In genomic region chr5:172878585-172879433, GRCh38 we compare ENCODE assay signal across 13 cellular contexts. TPM values are rescaled to one million over a fixed set of nuclear protein-coding genes. Genes with fewer than 3 reads are reported as not detected.
DNase-seq lines count a peak whose midpoint lies in the region; ATAC-seq and TF ChIP-seq lines count a peak whose summit lies in the region.
"Had no signal": no experiment of that assay in that cellular context is flagged by ENCODE, and none has a peak within 500 bp of the region (broad histone marks: within the 10 kb centered on the region; RNA-seq: fewer than 3 reads in every experiment).

No MANE protein-coding gene starts in this region.

- H3K9me3 ChIP-seq in left lung (no peaks in the 10 kb centered on the region), neural progenitor cell (ENCODE audit: low read depth) (no peaks in the 10 kb centered on the region)
- H3K9me3 ChIP-seq: HAP-1 had no signal

- H3K27ac Mint-ChIP-seq in GM23338 = peak overlapping the region; percentile 63; the same call in 1 of the 2 replicates
- H3K27ac Mint-ChIP-seq in neural progenitor cell = no peak overlapping the region
- H3K27ac Mint-ChIP-seq: activated naive CD8-positive, alpha-beta T cell had no signal

- no peak overlapping the region for H3K9ac ChIP-seq in neural progenitor cell

- H3K27ac ChIP-seq in GM23338 (ENCODE audit: low read depth) (no peak overlapping the region), left lung (peak overlapping the region; percentile 66 to 71), neural progenitor cell (no peak overlapping the region)

- peaks cover 8% of the 10 kb centered on the region for H3K27me3 Mint-ChIP-seq in GM23338 (ENCODE audit: insufficient read depth, low read depth, poor library complexity)
- H3K27me3 Mint-ChIP-seq in neural progenitor cell (ENCODE audit: insufficient read depth, low read depth) = no peaks in the 10 kb centered on the region
- H3K27me3 Mint-ChIP-seq: activated naive CD8-positive, alpha-beta T cell had no signal

- no peak for DNase-seq in GM23338 (ENCODE audit: low spot score)
- peak; percentile 33 for DNase-seq in cerebellar cortex (ENCODE audit: low spot score)
- DNase-seq in left lung = peak in 1 of 2 donors; percentile 52
- peak; percentile 16 for DNase-seq in stimulated activated CD8-positive, alpha-beta memory T cell treated with anti-CD3 and anti-CD28 coated beads, Interleukin-12 subunit alpha, Interleukin-12 subunit beta, amount 100 ng/mL, for 24 hours (ENCODE audit: extremely low read depth)
- DNase-seq in neural progenitor cell (ENCODE audit: low spot score) = no peak
- no peak for DNase-seq in NCI-H2227 treated with DMSO at 0.1 percent for 48 hours (lab: John Stamatoyannopoulos, UW)
- no peak for DNase-seq in T-helper 1 cell
- DNase-seq in cerebellum (ENCODE audit: low spot score) = no peak
- DNase-seq: activated CD4-positive, alpha-beta T cell treated with anti-CD3 and anti-CD28 coated beads, Interleukin-2, amount 50 U/mL, for 1 hour; DMS53; NCI-H774 had no signal

- H4K20me1 ChIP-seq in GM23338 (replicated peaks; ENCODE audit: insufficient read depth) (peaks cover 25% of the 10 kb centered on the region), neural progenitor cell (ENCODE audit: low read depth) (peaks cover 26% of the 10 kb centered on the region)

- ATAC-seq in GM23338 (no peak), left lung (no peak)

- no peaks in the 10 kb centered on the region for H3K36me3 ChIP-seq in GM23338 (ENCODE audit: insufficient read depth)
- H3K36me3 ChIP-seq in left lung = no peaks in the 10 kb centered on the region
- H3K36me3 ChIP-seq in neural progenitor cell = no peaks in the 10 kb centered on the region
- H3K36me3 ChIP-seq: HAP-1 had no signal

- H3K4me1 ChIP-seq in GM23338 (ENCODE audit: insufficient read depth) = no peaks in the 10 kb centered on the region
- peaks cover 0 to 84% of the 10 kb centered on the region in 2 donors for H3K4me1 ChIP-seq in left lung
- peaks cover 6% of the 10 kb centered on the region for H3K4me1 ChIP-seq in neural progenitor cell
- H3K4me1 ChIP-seq: HAP-1 had no signal

- no peak overlapping the region for H3K4me3 ChIP-seq in GM23338
- no peak overlapping the region for H3K4me3 ChIP-seq in left lung
- H3K4me3 ChIP-seq in neural progenitor cell = no peak overlapping the region
- H3K4me3 ChIP-seq: HAP-1 had no signal

- H3F3A ChIP-seq in GM23338 (replicated peaks; ENCODE audit: low read depth) (no peaks in the 10 kb centered on the region), neural progenitor cell (ENCODE audit: low read depth) (no peaks in the 10 kb centered on the region)

- H3K36me3 Mint-ChIP-seq in GM23338 (ENCODE audit: low read depth) (peaks cover 26% of the 10 kb centered on the region), neural progenitor cell (peaks cover 16% of the 10 kb centered on the region)

- no peak overlapping the region for H2AFZ ChIP-seq in GM23338
- no peak overlapping the region for H2AFZ ChIP-seq in neural progenitor cell (replicated peaks)

- H3K4me2 ChIP-seq in GM23338 = no peak overlapping the region
- no peak overlapping the region for H3K4me2 ChIP-seq in neural progenitor cell

- H3K9me3 Mint-ChIP-seq in GM23338 = no peaks in the 10 kb centered on the region; the same call in 2 of the 3 replicates
- no peaks in the 10 kb centered on the region for H3K9me3 Mint-ChIP-seq in neural progenitor cell

- H3K27me3 ChIP-seq in GM23338 (ENCODE audit: insufficient read depth) (no peaks in the 10 kb centered on the region), left lung (no peaks in the 10 kb centered on the region), neural progenitor cell (no peaks in the 10 kb centered on the region)

- intact Hi-C loops in left lung (cut with DNase I) = no loop called here

- H3K4me1 Mint-ChIP-seq in GM23338 = peaks cover 8% of the 10 kb centered on the region
- H3K4me1 Mint-ChIP-seq in neural progenitor cell = peaks cover 14% of the 10 kb centered on the region

- H3K4me3 Mint-ChIP-seq in GM23338 (no peak overlapping the region), neural progenitor cell (no peak overlapping the region)
- H3K4me3 Mint-ChIP-seq: activated naive CD8-positive, alpha-beta T cell had no signal

- TF ChIP-seq CTCF in GM23338 (conservative IDR thresholded peaks at IDR 0.05; ENCODE audit: low read depth in 2 of 2) (no peak), left lung (IDR thresholded peaks at IDR 0.05) (no peak), neural progenitor cell (IDR thresholded peaks at IDR 0.05) (no peak)

- H3K79me2 ChIP-seq in GM23338 (replicated peaks; ENCODE audit: insufficient read depth) = peaks cover 39% of the 10 kb centered on the region
- no peaks in the 10 kb centered on the region for H3K79me2 ChIP-seq in neural progenitor cell (ENCODE audit: low read depth)

- no peaks in the 10 kb centered on the region for H3K9me2 ChIP-seq in GM23338 (ENCODE audit: insufficient read depth)

TF ChIP-seq in GM23338, 12 proteins besides CTCF, POLR2A, EP300 and RAD21 (continues in another document):
- no peak for TF ChIP-seq POLR2AphosphoS5 (IDR thresholded peaks at IDR 0.05; ENCODE audit: low read depth)
- no peak for TF ChIP-seq CREB1 (CRISPR knock-in tag; IDR thresholded peaks at IDR 0.05; ENCODE audit: low read depth)
- TF ChIP-seq ETS1 (IDR thresholded peaks at IDR 0.05) = no peak
- TF ChIP-seq JUNB (IDR thresholded peaks at IDR 0.05; ENCODE audit: unreplicated experiment) = no peak
- no peak for TF ChIP-seq STAT1 (IDR thresholded peaks at IDR 0.05; ENCODE audit: unreplicated experiment)
- no peak for TF ChIP-seq EZH2 (IDR thresholded peaks at IDR 0.05; ENCODE audit: low read depth, unreplicated experiment)
- TF ChIP-seq ZNF114 (CRISPR knock-in tag; IDR thresholded peaks at IDR 0.05) = no peak
- TF ChIP-seq ZNF331 (CRISPR knock-in tag; IDR thresholded peaks at IDR 0.05; ENCODE audit: low read depth) = no peak
- TF ChIP-seq REST (IDR thresholded peaks at IDR 0.05; ENCODE audit: unreplicated experiment) = no peak
- TF ChIP-seq EZH2phosphoT487 (IDR thresholded peaks at IDR 0.05; ENCODE audit: unreplicated experiment) = no peak

RNA-seq across cellular contexts. Expression of gene ERGIC1, which starts 44.8 kb away (rescaled TPM):
- total RNA-seq in GM23338 (2014; rRNA removed; shearing (Covaris generic)) = 92.2 and 99.9 TPM in 2 replicates
- 21.2 and 25.2 TPM in 2 replicates for polyA plus RNA-seq in GM23338 (2016; fragmentation: Nextera tagmentation; extraction: Ambion mirVana)
- total RNA-seq in left lung = 100 to 1,000 TPM; 165 to 229 TPM
- total RNA-seq in neural progenitor cell (ENCODE audit: low replicate concordance) = 28.7 and 50.8 TPM in 2 replicates
- 59.2 TPM for total RNA-seq in cerebellum

Comparison
In these comparisons a context has a peak if more than half of its experiments do, and no peak if none do; other contexts are left out.
1. DNase-seq: peak in cerebellar cortex (single experiment) and stimulated activated CD8-positive, alpha-beta memory T cell treated with anti-CD3 and anti-CD28 coated beads, Interleukin-12 subunit alpha, Interleukin-12 subunit beta, amount 100 ng/mL, for 24 hours (single experiment); none in GM23338 (single experiment), neural progenitor cell (single experiment), NCI-H2227 treated with DMSO at 0.1 percent for 48 hours (single experiment), T-helper 1 cell (0 of 5) and cerebellum (single experiment).
2. H3K27ac ChIP-seq: peak in left lung (2 of 2); none in GM23338 (single experiment) and neural progenitor cell (single experiment).